ENCODE assay signal across 16 cellular contexts in genomic region chr5:177469750-177470525, GRCh38. TPM values are rescaled to one million over a fixed set of nuclear protein-coding genes. Genes with fewer than 3 reads are reported as not detected.
DNase-seq lines count a peak whose midpoint lies in the region; ATAC-seq, FAIRE-seq and TF ChIP-seq lines count a peak whose summit lies in the region.
"Had no signal": no experiment of that assay in that cellular context is flagged by ENCODE, and none has a peak within 500 bp of the region (broad histone marks: within the 10 kb centered on the region; RNA-seq: fewer than 3 reads in every experiment).

No MANE protein-coding gene starts in this region.

- WGBS in H1 (ENCODE audit: extremely low coverage in 1 of 2, insufficient coverage in 1 of 2, insufficient read length in 1 of 2, insufficient replicate concordance in 2 of 2, low coverage in 1 of 2, low lambda C conversion rate in 2 of 2, missing lambda C conversion rate in 1 of 2), 2 experiments = 87% methylated on average over 7 of the region's 8 CpGs; no CpG with 5 or more reads in 1 of the 2 experiments
- no CpG with 5 or more reads among the region's 8 CpGs for WGBS in trophoblast cell (ENCODE audit: extremely low coverage, insufficient coverage, insufficient read length)

- no peak for FAIRE-seq in H1 (lab: Jason Lieb, UNC)
- FAIRE-seq: endometrium, pancreas had no signal

- no peak overlapping the region for H2BK20ac ChIP-seq in H1 (ENCODE audit: low read length)

- H4K91ac ChIP-seq in H1 (replicated peaks; ENCODE audit: insufficient read length, low read length) (no peak overlapping the region), trophoblast cell (ENCODE audit: low read depth, low read length) (no peak overlapping the region)

- peaks cover 20 to 36% (median 25%) of the 10 kb centered on the region in 3 donors for H3K4me1 Mint-ChIP-seq in CD8-positive, alpha-beta memory T cell
- H3K4me1 Mint-ChIP-seq in T-cell = peaks cover 24 to 28% (median 25%) of the 10 kb centered on the region in 3 donors

- H3K4ac ChIP-seq in H1 (replicated peaks; ENCODE audit: insufficient read length, low read depth, low read length) (peak overlapping the region; percentile 36), trophoblast cell (ENCODE audit: low read depth, low read length) (peak overlapping the region; percentile 59)

- no peak overlapping the region for H2BK12ac ChIP-seq in H1 (ENCODE audit: low read depth, low read length)
- no peak overlapping the region for H2BK12ac ChIP-seq in trophoblast cell (ENCODE audit: low read length)

- H3K27me3 ChIP-seq in CD8-positive, alpha-beta memory T cell (ENCODE audit: insufficient read depth, low read length, poor library complexity, severe bottlenecking) = no peaks in the 10 kb centered on the region
- no peaks in the 10 kb centered on the region for H3K27me3 ChIP-seq in H1 (replicated peaks in 1 of 4; ENCODE audit: control insufficient read depth in 3 of 4, extremely low read depth in 1 of 4, insufficient read depth in 3 of 4, low read length in 3 of 4)
- no peaks in the 10 kb centered on the region for H3K27me3 ChIP-seq in trophoblast cell (ENCODE audit: insufficient read depth, low read length)
- H3K27me3 ChIP-seq: pancreas had no signal

- H3K79me2 ChIP-seq in H1 (ENCODE audit: control insufficient read depth in 1 of 2, insufficient read depth in 2 of 2, low read length in 2 of 2) (peaks cover 14 to 50% of the 10 kb centered on the region in 2 experiments), trophoblast cell (ENCODE audit: control insufficient read depth, insufficient read depth, low read length, poor library complexity) (peaks cover 27% of the 10 kb centered on the region)

- peaks cover 3% of the 10 kb centered on the region for H3K23me2 ChIP-seq in H1 (ENCODE audit: low read depth, low read length)

- peak overlapping the region in 3 of 7 donors; percentile 24 to 81 (median 38) for H3K4me3 Mint-ChIP-seq in CD8-positive, alpha-beta memory T cell
- H3K4me3 Mint-ChIP-seq in T-cell = no peak overlapping the region
- H3K4me3 Mint-ChIP-seq: activated naive CD4-positive, alpha-beta T cell treated with anti-CD3 and anti-CD28 coated beads, Interleukin-2, amount 10 ng/mL, durations not matched to agents 7 days and 5 days had no signal

- H4K5ac ChIP-seq in H1 (ENCODE audit: insufficient read length, low read depth, low read length) = no peak overlapping the region

- no peaks in the 10 kb centered on the region for H3K36me3 ChIP-seq in CD8-positive, alpha-beta memory T cell (ENCODE audit: insufficient read depth, low read length)
- H3K36me3 ChIP-seq in H1 (ENCODE audit: control insufficient read depth in 2 of 4, insufficient read depth in 4 of 4, low read length in 3 of 4) (peaks cover 33 to 61% (median 44%) of the 10 kb centered on the region in 4 experiments), trophoblast cell (ENCODE audit: control insufficient read depth in 1 of 2, insufficient read depth in 2 of 2, low read length in 2 of 2) (peaks cover 64 to 69% of the 10 kb centered on the region in 2 experiments)
- H3K36me3 ChIP-seq: pancreas had no signal

- H2BK5ac ChIP-seq in H1 (ENCODE audit: low read depth, low read length) (peak overlapping the region; percentile 81), trophoblast cell (ENCODE audit: low read depth, low read length, poor library complexity) (no peak overlapping the region)

- H4K12ac ChIP-seq in trophoblast cell (ENCODE audit: low read depth, low read length) = no peak overlapping the region

- no peak overlapping the region for H3K27ac ChIP-seq in CD8-positive, alpha-beta memory T cell (ENCODE audit: low read depth, low read length)
- H3K27ac ChIP-seq in H1 (ENCODE audit: low read depth, low read length) (peak overlapping the region; percentile 68; the same call in 1 of the 2 replicates), trophoblast cell (ENCODE audit: low read depth, low read length) (peak overlapping the region; percentile 4)
- H3K27ac ChIP-seq: pancreas, SK-N-MC had no signal

- H3K27ac Mint-ChIP-seq in CD8-positive, alpha-beta memory T cell = peak overlapping the region in 7 of 8 donors; percentile 12 to 87 (median 66)
- peak overlapping the region in 1 of 2 donors; percentile 79 for H3K27ac Mint-ChIP-seq in T-cell
- H3K27ac Mint-ChIP-seq: activated naive CD4-positive, alpha-beta T cell treated with anti-CD3 and anti-CD28 coated beads, Interleukin-2, amount 10 ng/mL, durations not matched to agents 7 days and 5 days had no signal

- TF ChIP-seq CTCF in H1 (IDR thresholded peaks at IDR 0.05; ENCODE audit: control extremely low read depth in 1 of 3, insufficient read depth in 1 of 3, low read depth in 1 of 3, low read length in 3 of 3) = no peak

- intact Hi-C loops in posterior cingulate gyrus (cut with DNase I) = no loop called here

- no peaks in the 10 kb centered on the region for H3K9me3 ChIP-seq in CD8-positive, alpha-beta memory T cell (ENCODE audit: low read length)
- peaks cover 0 to 4% of the 10 kb centered on the region in 2 experiments; a peak in 2 of 4 replicates for H3K9me3 ChIP-seq in H1 (ENCODE audit: insufficient read depth in 2 of 2, low read depth in 1 of 2, low read length in 1 of 2)
- peaks cover 6% of the 10 kb centered on the region for H3K9me3 ChIP-seq in trophoblast cell (ENCODE audit: insufficient read depth, low read depth, low read length)
- H3K9me3 ChIP-seq: pancreas had no signal

- H2AFZ ChIP-seq in H1 (ENCODE audit: low read length) = no peak overlapping the region
- no peak overlapping the region for H2AFZ ChIP-seq in trophoblast cell (ENCODE audit: insufficient read depth, low read length, poor library complexity)

- peaks cover 32 to 43% of the 10 kb centered on the region in 2 experiments for H4K20me1 ChIP-seq in H1 (replicated peaks in 1 of 2; ENCODE audit: control insufficient read depth in 1 of 2, insufficient read depth in 2 of 2, low read length in 2 of 2)

- H4K8ac ChIP-seq in H1 (ENCODE audit: extremely low read depth, insufficient read depth, low read length) (peak overlapping the region; percentile 76; the same call in 1 of the 2 replicates), trophoblast cell (ENCODE audit: low read depth, low read length) (no peak overlapping the region)

- H3K23ac ChIP-seq in H1 (ENCODE audit: insufficient read length) = no peak overlapping the region
- no peak overlapping the region for H3K23ac ChIP-seq in trophoblast cell (ENCODE audit: low read length)

- H3K4me2 ChIP-seq in H1 (ENCODE audit: insufficient read depth in 1 of 2, low read depth in 2 of 2, low read length in 2 of 2) (peak overlapping the region; percentile 45 to 78), trophoblast cell (ENCODE audit: low read length) (peak overlapping the region; percentile 28)

- no peak for DNase-seq in CD8-positive, alpha-beta memory T cell
- DNase-seq in NCI-H345 treated with DMSO at 0.1 percent for 48 hours (lab: John Stamatoyannopoulos, UW; ENCODE audit: unreplicated experiment) = peak; percentile 55
- DNase-seq in H1 (ENCODE audit: low read depth in 1 of 2, low spot score in 2 of 2) = no peak
- no peak for DNase-seq in trophoblast cell
- DNase-seq in posterior cingulate gyrus = no peak
- no peak for DNase-seq in T-cell
- DNase-seq in activated CD4-positive, CD25-positive, alpha-beta regulatory T cell treated with anti-CD3 and anti-CD28 coated beads, Interleukin-2, amount 50 U/mL, for 72 hours = no peak
- no peak for DNase-seq in activated CD4-positive, alpha-beta T cell treated with anti-CD3 and anti-CD28 coated beads for 4 hours
- DNase-seq: activated CD4-positive, alpha-beta T cell treated with anti-CD3 and anti-CD28 coated beads, Interleukin-2, amount 50 U/mL, for 4 hours; activated naive CD4-positive, alpha-beta T cell treated with anti-CD3 and anti-CD28 coated beads, Interleukin-2, amount 10 ng/mL, durations not matched to agents 7 days and 5 days; DMS79; immature natural killer cell; NCI-H524 treated with DMSO at 0.1 percent for 48 hours had no signal

- H3K14ac ChIP-seq in H1 (ENCODE audit: insufficient read length) (no peak overlapping the region), trophoblast cell (ENCODE audit: low read length) (peak overlapping the region; percentile 20)

- no peak for ATAC-seq in T-cell (replicated peaks in 1 of 4)
- ATAC-seq: pancreas had no signal

- no peak for TF ChIP-seq POLR2A in H1 (IDR thresholded peaks at IDR 0.05; ENCODE audit: control extremely low read depth in 1 of 2, low read depth in 2 of 2, low read length in 2 of 2)

- peaks cover 2 to 35% (median 11%) of the 10 kb centered on the region in 3 donors for H3K36me3 Mint-ChIP-seq in CD8-positive, alpha-beta memory T cell
- H3K36me3 Mint-ChIP-seq in T-cell = peaks cover 4% of the 10 kb centered on the region
- H3K36me3 Mint-ChIP-seq: activated naive CD4-positive, alpha-beta T cell treated with anti-CD3 and anti-CD28 coated beads, Interleukin-2, amount 10 ng/mL, durations not matched to agents 7 days and 5 days; immature natural killer cell had no signal

- H3K9ac ChIP-seq in H1 (replicated peaks in 1 of 4; ENCODE audit: extremely low read depth in 1 of 4, low read depth in 3 of 4, low read length in 3 of 4) (0 out of 7 replicates have a peak overlapping the region, but pooled peaks of 1 of the 4 experiments have one; percentile 15), trophoblast cell (ENCODE audit: low read length) (no peak overlapping the region)

- CTCF ChIA-PET in CD8-positive, alpha-beta memory T cell (lab: Charles Lee) = interaction anchor here (1.4 to 12.4 kb wide), 3 partner anchors 14 to 66 kb away, joined by 5 to 103 read pairs (median 17); no protein-coding TSS in a partner anchor
- CTCF ChIA-PET in H1 (lab: Charles Lee; ENCODE audit: partially characterized antibody) = interaction anchor here (1.0 to 7.9 kb wide), 11 partner anchors 8 to 160 kb away, joined by 3 to 64 read pairs (median 3); no protein-coding TSS in a partner anchor
- CTCF ChIA-PET in T-cell (lab: Charles Lee) = interaction anchor here (0.6 to 0.7 kb wide), 3 partner anchors 113 to 217 kb away, joined by 3 read pairs; no protein-coding TSS in a partner anchor

- H2BK120ac ChIP-seq in H1 (replicated peaks; ENCODE audit: low read depth, low read length) (no peak overlapping the region), trophoblast cell (ENCODE audit: insufficient read depth, low read length, poor library complexity) (no peak overlapping the region)

- H3K27me3 Mint-ChIP-seq in CD8-positive, alpha-beta memory T cell = peaks cover 0 to 1% of the 10 kb centered on the region in 2 donors
- peaks cover 0 to 5% of the 10 kb centered on the region in 2 donors for H3K27me3 Mint-ChIP-seq in T-cell

- H3K4me3 ChIP-seq in CD8-positive, alpha-beta memory T cell (ENCODE audit: low read length) = no peak overlapping the region
- H3K4me3 ChIP-seq in H1 (ENCODE audit: extremely low read depth in 1 of 4, insufficient read depth in 2 of 4, low read depth in 3 of 4, low read length in 4 of 4) = peak overlapping the region in 1 of 4 experiments; percentile 14; a peak in 1 of 8 replicates
- no peak overlapping the region for H3K4me3 ChIP-seq in trophoblast cell (ENCODE audit: low read depth, low read length)
- H3K4me3 ChIP-seq: pancreas, SK-N-MC had no signal

- TF ChIP-seq RAD21 in H1 (IDR thresholded peaks at IDR 0.05 in 1 of 2, conservative IDR thresholded peaks at IDR 0.05 in 1 of 2; ENCODE audit: low read depth in 2 of 2, low read length in 2 of 2) = no peak

- H3K4me1 ChIP-seq in CD8-positive, alpha-beta memory T cell (ENCODE audit: insufficient read depth, low read length) = peaks cover 23% of the 10 kb centered on the region
- H3K4me1 ChIP-seq in H1 (replicated peaks in 1 of 4; ENCODE audit: control insufficient read depth in 3 of 4, insufficient read depth in 4 of 4, low read length in 3 of 4) (peaks cover 11 to 37% (median 35%) of the 10 kb centered on the region in 4 experiments), trophoblast cell (ENCODE audit: control insufficient read depth in 1 of 2, insufficient read depth in 2 of 2, low read length in 2 of 2) (peaks cover 34 to 36% of the 10 kb centered on the region in 2 experiments)

- POLR2A ChIA-PET in CD8-positive, alpha-beta memory T cell (lab: Charles Lee) = interaction anchor here (0.6 to 0.9 kb wide), 2 partner anchors 9 to 18 kb away, joined by 3 to 15 read pairs; no protein-coding TSS in a partner anchor
- POLR2A ChIA-PET in H1 (lab: Charles Lee; ENCODE audit: partially characterized antibody) = interaction anchor here (0.9 to 67.5 kb wide), 5 partner anchors 1 to 710 kb away, joined by 3 to 3349 read pairs (median 6); partner anchors contain the start of genes DBN1, DOK3, GRK6 and PDLIM7
- POLR2A ChIA-PET in T-cell (lab: Charles Lee) = no interaction called here

- no peak overlapping the region for H3K56ac ChIP-seq in H1 (replicated peaks; ENCODE audit: insufficient read length, low read depth, low read length)

- TF ChIP-seq EP300 in H1 (IDR thresholded peaks at IDR 0.05; ENCODE audit: borderline replicate concordance in 1 of 2, low read depth in 2 of 2, low read length in 2 of 2) = no peak

- H3K79me1 ChIP-seq in H1 (ENCODE audit: low read depth, low read length) = peaks cover 24% of the 10 kb centered on the region
- H3K79me1 ChIP-seq in trophoblast cell (ENCODE audit: low read length) = peaks cover 13% of the 10 kb centered on the region

- H2AK5ac ChIP-seq in H1 (ENCODE audit: low read depth, low read length) (peak overlapping the region; percentile 57; the same call in 1 of the 2 replicates), trophoblast cell (ENCODE audit: low read length) (no peak overlapping the region)

- H3K18ac ChIP-seq in H1 (ENCODE audit: extremely low read depth, low read length) = no peak overlapping the region; the same call in none of the 2 replicates
- H3K18ac ChIP-seq in trophoblast cell (ENCODE audit: low read length) = peak overlapping the region; percentile 10

- H3K9me3 Mint-ChIP-seq in CD8-positive, alpha-beta memory T cell = no peaks in the 10 kb centered on the region
- H3K9me3 Mint-ChIP-seq in T-cell = no peaks in the 10 kb centered on the region
- H3K9me3 Mint-ChIP-seq: activated naive CD4-positive, alpha-beta T cell treated with anti-CD3 and anti-CD28 coated beads, Interleukin-2, amount 10 ng/mL, durations not matched to agents 7 days and 5 days; immature natural killer cell had no signal

- H2BK15ac ChIP-seq in H1 (ENCODE audit: low read length) = no peak overlapping the region

RNA-seq across cellular contexts. Expression of gene DBN1, which starts 3.5 kb away (rescaled TPM):
- 10 to 100 TPM; 47.9 to 50.5 TPM for total RNA-seq in CD8-positive, alpha-beta memory T cell
- polyA plus RNA-seq in CD8-positive, alpha-beta memory T cell = 28.1 TPM
- total RNA-seq in H1 (2021; fragmentation: NEBNext Ultra II Directional; extraction: Animal tissue kit (Norgen Biotek cat#: 25700)) = 325 and 333 TPM in 2 replicates
- 168 and 250 TPM in 2 replicates for polyA plus RNA-seq in H1 (2011; rRNA removed)
- polyA plus RNA-seq in H1 (2011; cell fraction: cytosol; rRNA removed) = 212 TPM
- polyA plus RNA-seq in H1 (2011; cell fraction: nucleus; rRNA removed) = 1,074 TPM
- polyA plus RNA-seq in H1 (2012, experiment 1 of 2) = 188 to 314 TPM (median 284 TPM) in 4 replicates
- 241 TPM for polyA plus RNA-seq in H1 (2012, experiment 2 of 2)
- 332 TPM for polyA plus RNA-seq in H1 (2013, experiment 1 of 2)
- polyA plus RNA-seq in H1 (2013, experiment 2 of 2) = 350 TPM
- polyA minus RNA-seq in H1 (2011; rRNA and poly(A)+ RNA removed) = 120 and 154 TPM in 2 replicates
- polyA minus RNA-seq in H1 (2011; cell fraction: cytosol; rRNA and poly(A)+ RNA removed) = 133 TPM
- 288 TPM for polyA minus RNA-seq in H1 (2011; cell fraction: nucleus; rRNA and poly(A)+ RNA removed)
- polyA plus RNA-seq in trophoblast cell (2013) = 206 and 211 TPM in 2 replicates
- total RNA-seq in T-cell = 10 to 100 TPM; 11.6 to 41.3 (median 21.1) TPM

RNA-seq across cellular contexts. Expression of gene PRR7, which starts 23.3 kb away (rescaled TPM):
- total RNA-seq in CD8-positive, alpha-beta memory T cell = 10 to 100 TPM; 14.7 to 15.3 TPM
- polyA plus RNA-seq in CD8-positive, alpha-beta memory T cell = 22.1 TPM
- 8.0 and 8.6 TPM in 2 replicates for total RNA-seq in H1 (2021; fragmentation: NEBNext Ultra II Directional; extraction: Animal tissue kit (Norgen Biotek cat#: 25700))
- polyA plus RNA-seq in H1 (2011; rRNA removed) = 11.8 and 23.1 TPM in 2 replicates
- polyA plus RNA-seq in H1 (2011; cell fraction: cytosol; rRNA removed) = 11.7 TPM
- 12.5 TPM for polyA plus RNA-seq in H1 (2011; cell fraction: nucleus; rRNA removed)
- polyA plus RNA-seq in H1 (2012, experiment 1 of 2) = 0.79 to 4.9 TPM (median 4.9 TPM) in 4 replicates
- 2.8 TPM for polyA plus RNA-seq in H1 (2012, experiment 2 of 2)
- 5.2 TPM for polyA plus RNA-seq in H1 (2013, experiment 1 of 2)
- 4.9 TPM for polyA plus RNA-seq in H1 (2013, experiment 2 of 2)
- 0.12 and 0.13 TPM in 2 replicates for polyA minus RNA-seq in H1 (2011; rRNA and poly(A)+ RNA removed)
- 5.2 TPM for polyA minus RNA-seq in H1 (2011; cell fraction: cytosol; rRNA and poly(A)+ RNA removed)
- polyA minus RNA-seq in H1 (2011; cell fraction: nucleus; rRNA and poly(A)+ RNA removed) = 7.5 TPM
- polyA plus RNA-seq in trophoblast cell (2013) = 1.7 and 1.9 TPM in 2 replicates
- 10 to 100 TPM in 4 of 5 donors, 1 to 10 TPM in 1; 9.5 to 28.2 (median 12.3) TPM for total RNA-seq in T-cell

RNA-seq across cellular contexts. Expression of gene PDLIM7, which starts 27.5 kb away (rescaled TPM):
- total RNA-seq in CD8-positive, alpha-beta memory T cell = 10 to 100 TPM; 28.4 to 30.4 TPM
- 6.0 TPM for polyA plus RNA-seq in CD8-positive, alpha-beta memory T cell
- 86.7 and 94.2 TPM in 2 replicates for total RNA-seq in H1 (2021; fragmentation: NEBNext Ultra II Directional; extraction: Animal tissue kit (Norgen Biotek cat#: 25700))
- polyA plus RNA-seq in H1 (2011; rRNA removed) = 67.3 and 118 TPM in 2 replicates
- polyA plus RNA-seq in H1 (2011; cell fraction: cytosol; rRNA removed) = 69.8 TPM
- 396 TPM for polyA plus RNA-seq in H1 (2011; cell fraction: nucleus; rRNA removed)
- 66.9 to 114 TPM (median 104 TPM) in 4 replicates for polyA plus RNA-seq in H1 (2012, experiment 1 of 2)
- 72.7 TPM for polyA plus RNA-seq in H1 (2012, experiment 2 of 2)
- 55.8 TPM for polyA plus RNA-seq in H1 (2013, experiment 1 of 2)
- polyA plus RNA-seq in H1 (2013, experiment 2 of 2) = 54.4 TPM
- polyA minus RNA-seq in H1 (2011; rRNA and poly(A)+ RNA removed) = 22.3 and 28.0 TPM in 2 replicates
- 53.7 TPM for polyA minus RNA-seq in H1 (2011; cell fraction: cytosol; rRNA and poly(A)+ RNA removed)
- polyA minus RNA-seq in H1 (2011; cell fraction: nucleus; rRNA and poly(A)+ RNA removed) = 149 TPM
- 220 and 227 TPM in 2 replicates for polyA plus RNA-seq in trophoblast cell (2013)
- total RNA-seq in T-cell = 10 to 100 TPM in 4 of 5 donors, 1 to 10 TPM in 1; 9.8 to 17.8 (median 12.8) TPM

RNA-seq across cellular contexts. Expression of gene DOK3, which starts 39.7 kb away (rescaled TPM):
- 1 to 10 TPM; 4.2 to 5.1 TPM for total RNA-seq in CD8-positive, alpha-beta memory T cell
- polyA plus RNA-seq in CD8-positive, alpha-beta memory T cell = 0.08 TPM
- 6.4 and 8.6 TPM in 2 replicates for total RNA-seq in H1 (2021; fragmentation: NEBNext Ultra II Directional; extraction: Animal tissue kit (Norgen Biotek cat#: 25700))
- 4.2 and 6.3 TPM in 2 replicates for polyA plus RNA-seq in H1 (2011; rRNA removed)
- polyA plus RNA-seq in H1 (2011; cell fraction: cytosol; rRNA removed) = 4.7 TPM
- polyA plus RNA-seq in H1 (2011; cell fraction: nucleus; rRNA removed) = 28.3 TPM
- 5.7 to 10.5 TPM (median 6.6 TPM) in 4 replicates for polyA plus RNA-seq in H1 (2012, experiment 1 of 2)
- polyA plus RNA-seq in H1 (2012, experiment 2 of 2) = 3.0 TPM
- polyA plus RNA-seq in H1 (2013, experiment 1 of 2) = 5.7 TPM
- 5.5 TPM for polyA plus RNA-seq in H1 (2013, experiment 2 of 2)
- polyA minus RNA-seq in H1 (2011; rRNA and poly(A)+ RNA removed) = 1.3 and 3.3 TPM in 2 replicates
- 0.73 TPM for polyA minus RNA-seq in H1 (2011; cell fraction: cytosol; rRNA and poly(A)+ RNA removed)
- 7.3 TPM for polyA minus RNA-seq in H1 (2011; cell fraction: nucleus; rRNA and poly(A)+ RNA removed)
- 2.4 and 2.5 TPM in 2 replicates for polyA plus RNA-seq in trophoblast cell (2013)
- total RNA-seq in T-cell = 1 to 10 TPM; 1.1 to 5.8 (median 4.3) TPM

RNA-seq across cellular contexts. Expression of gene GRK6, which starts 43.5 kb away (rescaled TPM):
- 100 to 1,000 TPM; 180 to 185 TPM for total RNA-seq in CD8-positive, alpha-beta memory T cell
- polyA plus RNA-seq in CD8-positive, alpha-beta memory T cell = 201 TPM
- total RNA-seq in H1 (2021; fragmentation: NEBNext Ultra II Directional; extraction: Animal tissue kit (Norgen Biotek cat#: 25700)) = 52.0 and 57.8 TPM in 2 replicates
- 31.8 and 50.8 TPM in 2 replicates for polyA plus RNA-seq in H1 (2011; rRNA removed)
- 43.3 TPM for polyA plus RNA-seq in H1 (2011; cell fraction: cytosol; rRNA removed)
- polyA plus RNA-seq in H1 (2011; cell fraction: nucleus; rRNA removed) = 53.8 TPM
- polyA plus RNA-seq in H1 (2012, experiment 1 of 2) = 32.8 to 46.4 TPM (median 42.2 TPM) in 4 replicates
- polyA plus RNA-seq in H1 (2012, experiment 2 of 2) = 38.4 TPM
- polyA plus RNA-seq in H1 (2013, experiment 1 of 2) = 23.7 TPM
- polyA plus RNA-seq in H1 (2013, experiment 2 of 2) = 24.5 TPM
- polyA minus RNA-seq in H1 (2011; rRNA and poly(A)+ RNA removed) = 21.9 and 25.8 TPM in 2 replicates
- 27.7 TPM for polyA minus RNA-seq in H1 (2011; cell fraction: cytosol; rRNA and poly(A)+ RNA removed)
- polyA minus RNA-seq in H1 (2011; cell fraction: nucleus; rRNA and poly(A)+ RNA removed) = 39.0 TPM
- 15.2 and 16.0 TPM in 2 replicates for polyA plus RNA-seq in trophoblast cell (2013)
- 100 to 1,000 TPM; 196 to 226 (median 216) TPM for total RNA-seq in T-cell

Comparison
In these comparisons a context has a peak if more than half of its experiments do, and no peak if none do; other contexts are left out.
1. POLR2A ChIA-PET loops: an anchor here in CD8-positive, alpha-beta memory T cell (0.6 to 0.9 kb wide) and H1 (0.9 to 67.5 kb wide); none called in T-cell.